In genomic region chr6:75601608-75602163, GRCh38 we compare ENCODE assay signal across 1 cellular context.
TF ChIP-seq lines count a peak whose summit lies in the region.

A gene with protein sequence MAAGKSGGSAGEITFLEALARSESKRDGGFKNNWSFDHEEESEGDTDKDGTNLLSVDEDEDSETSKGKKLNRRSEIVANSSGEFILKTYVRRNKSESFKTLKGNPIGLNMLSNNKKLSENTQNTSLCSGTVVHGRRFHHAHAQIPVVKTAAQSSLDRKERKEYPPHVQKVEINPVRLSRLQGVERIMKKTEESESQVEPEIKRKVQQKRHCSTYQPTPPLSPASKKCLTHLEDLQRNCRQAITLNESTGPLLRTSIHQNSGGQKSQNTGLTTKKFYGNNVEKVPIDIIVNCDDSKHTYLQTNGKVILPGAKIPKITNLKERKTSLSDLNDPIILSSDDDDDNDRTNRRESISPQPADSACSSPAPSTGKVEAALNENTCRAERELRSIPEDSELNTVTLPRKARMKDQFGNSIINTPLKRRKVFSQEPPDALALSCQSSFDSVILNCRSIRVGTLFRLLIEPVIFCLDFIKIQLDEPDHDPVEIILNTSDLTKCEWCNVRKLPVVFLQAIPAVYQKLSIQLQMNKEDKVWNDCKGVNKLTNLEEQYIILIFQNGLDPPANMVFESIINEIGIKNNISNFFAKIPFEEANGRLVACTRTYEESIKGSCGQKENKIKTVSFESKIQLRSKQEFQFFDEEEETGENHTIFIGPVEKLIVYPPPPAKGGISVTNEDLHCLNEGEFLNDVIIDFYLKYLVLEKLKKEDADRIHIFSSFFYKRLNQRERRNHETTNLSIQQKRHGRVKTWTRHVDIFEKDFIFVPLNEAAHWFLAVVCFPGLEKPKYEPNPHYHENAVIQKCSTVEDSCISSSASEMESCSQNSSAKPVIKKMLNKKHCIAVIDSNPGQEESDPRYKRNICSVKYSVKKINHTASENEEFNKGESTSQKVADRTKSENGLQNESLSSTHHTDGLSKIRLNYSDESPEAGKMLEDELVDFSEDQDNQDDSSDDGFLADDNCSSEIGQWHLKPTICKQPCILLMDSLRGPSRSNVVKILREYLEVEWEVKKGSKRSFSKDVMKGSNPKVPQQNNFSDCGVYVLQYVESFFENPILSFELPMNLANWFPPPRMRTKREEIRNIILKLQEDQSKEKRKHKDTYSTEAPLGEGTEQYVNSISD (plus strand): TSS chr6:75601880. CDS start chr6:75602525, 645 bp downstream.

TF ChIP-seq in HepG2, 621 proteins besides CTCF, POLR2A, EP300 and RAD21 (continued from another document and continues in another):
- TF ChIP-seq ZNF280B (CRISPR knock-in tag; IDR thresholded peaks at IDR 0.05; ENCODE audit: borderline replicate concordance) = no peak
- TF ChIP-seq ZFP90 (CRISPR knock-in tag; IDR thresholded peaks at IDR 0.05; ENCODE audit: borderline replicate concordance) = peak; percentile 61; the same call in 1 of the 2 replicates
- no peak for TF ChIP-seq ZNF207 (IDR thresholded peaks at IDR 0.05; ENCODE audit: borderline replicate concordance)
- TF ChIP-seq CHCHD3 (CRISPR knock-in tag; IDR thresholded peaks at IDR 0.05) = no peak; the same call in 1 of the 2 replicates
- TF ChIP-seq ATF7 (IDR thresholded peaks at IDR 0.05) = no peak
- 0 out of 2 replicates have a peak, but pooled peaks have one; percentile 23 for TF ChIP-seq ATF7 (CRISPR knock-in tag; IDR thresholded peaks at IDR 0.05)
- TF ChIP-seq ZNF292 (CRISPR knock-in tag; IDR thresholded peaks at IDR 0.05; ENCODE audit: borderline replicate concordance, low read depth) = no peak
- TF ChIP-seq, protein P1, sequence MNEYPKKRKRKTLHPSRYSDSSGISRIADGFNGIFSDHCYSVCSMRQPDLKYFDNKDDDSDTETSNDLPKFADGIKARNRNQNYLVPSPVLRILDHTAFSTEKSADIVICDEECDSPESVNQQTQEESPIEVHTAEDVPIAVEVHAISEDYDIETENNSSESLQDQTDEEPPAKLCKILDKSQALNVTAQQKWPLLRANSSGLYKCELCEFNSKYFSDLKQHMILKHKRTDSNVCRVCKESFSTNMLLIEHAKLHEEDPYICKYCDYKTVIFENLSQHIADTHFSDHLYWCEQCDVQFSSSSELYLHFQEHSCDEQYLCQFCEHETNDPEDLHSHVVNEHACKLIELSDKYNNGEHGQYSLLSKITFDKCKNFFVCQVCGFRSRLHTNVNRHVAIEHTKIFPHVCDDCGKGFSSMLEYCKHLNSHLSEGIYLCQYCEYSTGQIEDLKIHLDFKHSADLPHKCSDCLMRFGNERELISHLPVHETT (CRISPR knock-in tag; conservative IDR thresholded peaks at IDR 0.05) = peak; percentile 72; the same call in 1 of the 2 replicates
- TF ChIP-seq CAMTA2 (CRISPR knock-in tag; IDR thresholded peaks at IDR 0.05; ENCODE audit: borderline replicate concordance) = no peak; the same call in 1 of the 2 replicates
- TF ChIP-seq FOXA1 (IDR thresholded peaks at IDR 0.05) = no peak
- TF ChIP-seq FOXA1 (CRISPR knock-in tag; IDR thresholded peaks at IDR 0.05) = peak; percentile 43
- no peak for TF ChIP-seq ZNF460 (CRISPR knock-in tag; IDR thresholded peaks at IDR 0.05; ENCODE audit: borderline replicate concordance)
- TF ChIP-seq FIP1L1 (IDR thresholded peaks at IDR 0.05; ENCODE audit: borderline replicate concordance, insufficient read depth, low read depth, low read length) = no peak
- TF ChIP-seq ARNT2 (CRISPR knock-in tag; IDR thresholded peaks at IDR 0.05; ENCODE audit: low read depth) = peak; percentile 82; the same call in 1 of the 2 replicates
- no peak; the same call in 1 of the 2 replicates for TF ChIP-seq ZNF318 (CRISPR knock-in tag; IDR thresholded peaks at IDR 0.05)
- no peak; the same call in 1 of the 2 replicates for TF ChIP-seq CREBL2 (CRISPR knock-in tag; IDR thresholded peaks at IDR 0.05; ENCODE audit: borderline replicate concordance)
- TF ChIP-seq ZSCAN21 (CRISPR knock-in tag; IDR thresholded peaks at IDR 0.05; ENCODE audit: borderline replicate concordance) = peak; percentile 92
- no peak for TF ChIP-seq ZNF225 (CRISPR knock-in tag; IDR thresholded peaks at IDR 0.05)
- TF ChIP-seq TAF15 (IDR thresholded peaks at IDR 0.05; ENCODE audit: low read depth, low read length, poor library complexity, severe bottlenecking) = no peak
- peak; percentile 93 for TF ChIP-seq CSRNP1 (CRISPR knock-in tag; IDR thresholded peaks at IDR 0.05)
- no peak for TF ChIP-seq CREB1 (IDR thresholded peaks at IDR 0.05)
- TF ChIP-seq CREB1 (CRISPR knock-in tag; IDR thresholded peaks at IDR 0.05) = no peak
- no peak for TF ChIP-seq E2F2 (CRISPR knock-in tag; IDR thresholded peaks at IDR 0.05; ENCODE audit: borderline replicate concordance)
- TF ChIP-seq ZNF652 (CRISPR knock-in tag; IDR thresholded peaks at IDR 0.05; ENCODE audit: borderline replicate concordance, low read depth) = no peak
- TF ChIP-seq RNF2 (conservative IDR thresholded peaks at IDR 0.05; ENCODE audit: low read depth) = no peak
- TF ChIP-seq, protein P2, sequence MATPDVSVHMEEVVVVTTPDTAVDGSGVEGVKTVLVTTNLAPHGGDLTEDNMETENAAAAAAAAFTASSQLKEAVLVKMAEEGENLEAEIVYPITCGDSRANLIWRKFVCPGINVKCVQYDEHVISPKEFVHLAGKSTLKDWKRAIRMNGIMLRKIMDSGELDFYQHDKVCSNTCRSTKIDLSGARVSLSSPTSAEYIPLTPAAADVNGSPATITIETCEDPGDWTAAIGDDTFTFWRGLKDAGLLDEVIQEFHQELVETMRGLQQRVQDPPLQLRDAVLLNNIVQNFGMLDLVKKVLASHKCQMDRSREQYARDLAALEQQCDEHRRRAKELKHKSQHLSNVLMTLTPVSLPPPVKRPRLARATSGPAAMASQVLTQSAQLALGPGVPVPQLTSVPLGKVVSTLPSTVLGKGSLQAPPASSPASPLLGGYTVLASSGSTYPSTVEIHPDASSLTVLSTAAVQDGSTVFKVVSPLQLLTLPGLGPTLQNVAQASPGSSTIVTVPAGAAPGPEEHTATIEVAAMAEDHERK (CRISPR knock-in tag; IDR thresholded peaks at IDR 0.05; ENCODE audit: low read depth) = no peak
- TF ChIP-seq ZNF839 (CRISPR knock-in tag; IDR thresholded peaks at IDR 0.05; ENCODE audit: borderline replicate concordance) = 0 out of 2 replicates have a peak, but pooled peaks have one; percentile 15
- TF ChIP-seq ZNF232 (CRISPR knock-in tag; IDR thresholded peaks at IDR 0.05; ENCODE audit: borderline replicate concordance) = peak; percentile 88; the same call in 1 of the 2 replicates
- peak; percentile 59; the same call in 1 of the 2 replicates for TF ChIP-seq ZNF280D (CRISPR knock-in tag; IDR thresholded peaks at IDR 0.05)
- TF ChIP-seq GATAD2A (CRISPR knock-in tag; IDR thresholded peaks at IDR 0.05) = no peak
- TF ChIP-seq ZMAT3 (CRISPR knock-in tag; conservative IDR thresholded peaks at IDR 0.05) = 0 out of 2 replicates have a peak, but pooled peaks have one; percentile 2
- no peak for TF ChIP-seq ZNF576 (CRISPR knock-in tag; IDR thresholded peaks at IDR 0.05)
